In genomic region chr5:74638776-74639537, GRCh38 we compare ENCODE assay signal across 8 cellular contexts.
A peak's percentile ranks its signal among the peaks of the same experiment; 100 is the strongest.
DNase-seq lines count a peak whose midpoint lies in the region; ATAC-seq and TF ChIP-seq lines count a peak whose summit lies in the region.

No MANE protein-coding gene starts in this region.

- DNase-seq in GM06990 (ENCODE audit: extremely low read depth, insufficient read length) = peak; percentile 60
- no peak for DNase-seq in brain microvascular endothelial cell
- DNase-seq in superior temporal gyrus (ENCODE audit: extremely low spot score) = no peak

- peak overlapping the region; percentile 77 for H3K4me2 ChIP-seq in KMS-11

- H3K9me3 ChIP-seq in mucosa of rectum (ENCODE audit: control insufficient read depth in 2 of 2, low read length in 2 of 2) = no peaks in the 10 kb centered on the region

- peak overlapping the region; percentile 54 for H3K9ac ChIP-seq in KMS-11
- peak overlapping the region; percentile 80 to 93 for H3K9ac ChIP-seq in mucosa of rectum (ENCODE audit: low read depth in 1 of 2, low read length in 2 of 2)

- H3K4me1 ChIP-seq in KMS-11 (ENCODE audit: low read depth, poor library complexity, severe bottlenecking) (peaks cover 23% of the 10 kb centered on the region), mucosa of rectum (ENCODE audit: control insufficient read depth in 2 of 2, insufficient read depth in 2 of 2, low read length in 2 of 2) (peaks cover 17 to 24% of the 10 kb centered on the region in 2 donors)

- ATAC-seq in GM21360 (IDR thresholded peaks at IDR 0.05; ENCODE audit: unreplicated experiment) (peak; percentile 45), HG02571 (IDR thresholded peaks at IDR 0.05; ENCODE audit: unreplicated experiment) (no peak), HG03045 (IDR thresholded peaks at IDR 0.05; ENCODE audit: unreplicated experiment) (no peak)

- in situ Hi-C loops in brain microvascular endothelial cell (cut with HindIII; ENCODE audit: low pct_ligation_motif_present, low sequenced_read_pairs) = no loop called here

- H3K4me3 ChIP-seq in GM06990 (replicated peaks; ENCODE audit: low read depth, low read length) (peak overlapping the region; percentile 94), KMS-11 (IDR thresholded peaks at IDR 0.05; ENCODE audit: insufficient read depth, low read depth, low read length) (no peak overlapping the region), brain microvascular endothelial cell (ENCODE audit: low read depth, low read length) (peak overlapping the region; percentile 99), mucosa of rectum (ENCODE audit: low read length in 2 of 2) (peak overlapping the region; percentile 71 to 89)

- no peaks in the 10 kb centered on the region for H3K27me3 ChIP-seq in GM06990 (replicated peaks; ENCODE audit: control insufficient read depth, insufficient read depth, low read length)
- no peaks in the 10 kb centered on the region for H3K27me3 ChIP-seq in KMS-11 (ENCODE audit: insufficient read depth, low read depth)
- H3K27me3 ChIP-seq in brain microvascular endothelial cell (replicated peaks) = no peaks in the 10 kb centered on the region
- H3K27me3 ChIP-seq in mucosa of rectum (ENCODE audit: control insufficient read depth in 2 of 2, insufficient read depth in 2 of 2, low read length in 2 of 2) = no peaks in the 10 kb centered on the region

- peaks cover 62% of the 10 kb centered on the region for H3K79me2 ChIP-seq in KMS-11 (ENCODE audit: insufficient read depth, low read depth)

- H3K27ac ChIP-seq in KMS-11 (peak overlapping the region; percentile 60), brain microvascular endothelial cell (peak overlapping the region; percentile 77), mucosa of rectum (ENCODE audit: low read depth in 2 of 2, low read length in 2 of 2) (peak overlapping the region; percentile 94 to 96)

- peaks cover 35% of the 10 kb centered on the region for H4K20me1 ChIP-seq in KMS-11 (ENCODE audit: insufficient read depth)

- H3K36me3 ChIP-seq in GM06990 (ENCODE audit: control insufficient read depth, insufficient read depth, low read length) (peaks cover 5% of the 10 kb centered on the region), KMS-11 (ENCODE audit: insufficient read depth) (peaks cover 8% of the 10 kb centered on the region; the same call in 1 of the 2 replicates), brain microvascular endothelial cell (replicated peaks) (peaks cover 43% of the 10 kb centered on the region), mucosa of rectum (ENCODE audit: control insufficient read depth in 2 of 2, insufficient read depth in 2 of 2, low read length in 2 of 2) (peaks cover 16 to 20% of the 10 kb centered on the region in 2 donors)

- peak overlapping the region; percentile 55 for H2AFZ ChIP-seq in KMS-11 (ENCODE audit: low read depth)

- TF ChIP-seq CTCF in GM06990 (IDR thresholded peaks at IDR 0.05; ENCODE audit: insufficient read depth, low read length, poor library complexity, severe bottlenecking) (no peak), KMS-11 (conservative IDR thresholded peaks at IDR 0.05; ENCODE audit: low read depth, low read length) (no peak), brain microvascular endothelial cell (IDR thresholded peaks at IDR 0.05; ENCODE audit: low read depth, low read length, missing control alignments) (no peak)
